Comparison of ENCODE assay signal across 15 cellular contexts in genomic region chr6:154516276-154516675, GRCh38. TPM values are rescaled to one million over a fixed set of nuclear protein-coding genes. Genes with fewer than 3 reads are reported as not detected.
DNase-seq lines count a peak whose midpoint lies in the region; ATAC-seq and TF ChIP-seq lines count a peak whose summit lies in the region.
"Had no signal": no experiment of that assay in that cellular context is flagged by ENCODE, and none has a peak within 500 bp of the region (broad histone marks: within the 10 kb centered on the region; RNA-seq: fewer than 3 reads in every experiment).

No MANE protein-coding gene starts in this region.

- no peak for ATAC-seq in HG02798 (IDR thresholded peaks at IDR 0.05; ENCODE audit: poor library complexity, unreplicated experiment)
- ATAC-seq: left cardiac atrium had no signal

- no peaks in the 10 kb centered on the region for H3K27me3 ChIP-seq in SJCRH30
- no peaks in the 10 kb centered on the region for H3K27me3 ChIP-seq in esophagus muscularis mucosa
- no peaks in the 10 kb centered on the region for H3K27me3 ChIP-seq in neural progenitor cell
- no peaks in the 10 kb centered on the region for H3K27me3 ChIP-seq in tibial nerve

- H3K4me3 Mint-ChIP-seq in neural progenitor cell = no peak overlapping the region
- H3K4me3 Mint-ChIP-seq: naive B cell had no signal

- no peaks in the 10 kb centered on the region for H3K9me3 Mint-ChIP-seq in neural progenitor cell

- H4K20me1 ChIP-seq in neural progenitor cell (ENCODE audit: low read depth) = no peaks in the 10 kb centered on the region

- no peaks in the 10 kb centered on the region for H3K79me2 ChIP-seq in neural progenitor cell (ENCODE audit: low read depth)

- no peaks in the 10 kb centered on the region for H3K36me3 ChIP-seq in SJCRH30
- H3K36me3 ChIP-seq in esophagus muscularis mucosa = no peaks in the 10 kb centered on the region
- no peaks in the 10 kb centered on the region for H3K36me3 ChIP-seq in neural progenitor cell
- H3K36me3 ChIP-seq in tibial nerve = no peaks in the 10 kb centered on the region

- H3K36me3 Mint-ChIP-seq in neural progenitor cell = no peaks in the 10 kb centered on the region

- no peak for TF ChIP-seq EP300 in esophagus muscularis mucosa (IDR thresholded peaks at IDR 0.05)
- TF ChIP-seq EP300 in tibial nerve (IDR thresholded peaks at IDR 0.05) = no peak

- no peaks in the 10 kb centered on the region for H3K27me3 Mint-ChIP-seq in neural progenitor cell (ENCODE audit: insufficient read depth, low read depth)

- TF ChIP-seq POLR2A in esophagus muscularis mucosa (IDR thresholded peaks at IDR 0.05; ENCODE audit: low read depth) (no peak), tibial nerve (IDR thresholded peaks at IDR 0.05) (no peak)

- 81% methylated on average over 5 of the region's 5 CpGs for WGBS in esophagus muscularis mucosa
- 85 to 94% methylated on average over 5 of the region's 5 CpGs for WGBS in tibial nerve, 2 donors

- TF ChIP-seq CTCF in esophagus muscularis mucosa (IDR thresholded peaks at IDR 0.05) (no peak), neural progenitor cell (IDR thresholded peaks at IDR 0.05) (no peak), tibial nerve (IDR thresholded peaks at IDR 0.05) (no peak)

- intact Hi-C loops in esophagus muscularis mucosa (cut with DNase I) = no loop called here

- no peaks in the 10 kb centered on the region for H3K9me3 ChIP-seq in SJCRH30 (replicated peaks)
- no peaks in the 10 kb centered on the region for H3K9me3 ChIP-seq in esophagus muscularis mucosa
- H3K9me3 ChIP-seq in neural progenitor cell (ENCODE audit: low read depth) = no peaks in the 10 kb centered on the region
- no peaks in the 10 kb centered on the region for H3K9me3 ChIP-seq in tibial nerve

- peak overlapping the region; percentile 48 for H3K4me3 ChIP-seq in SJCRH30
- H3K4me3 ChIP-seq in esophagus muscularis mucosa = peak overlapping the region in 3 of 4 donors; percentile 23 to 33 (median 26)
- no peak overlapping the region for H3K4me3 ChIP-seq in neural progenitor cell
- H3K4me3 ChIP-seq in tibial nerve = peak overlapping the region in 2 of 4 donors; percentile 10 to 15

- H3K4me1 ChIP-seq in SJCRH30 (peaks cover 22% of the 10 kb centered on the region), esophagus muscularis mucosa (peaks cover 5 to 16% (median 10%) of the 10 kb centered on the region in 4 donors), neural progenitor cell (peaks cover 22% of the 10 kb centered on the region), tibial nerve (peaks cover 0 to 21% (median 0%) of the 10 kb centered on the region in 4 donors)

- DNase-seq in SJCRH30 = peak in 1 of 2 experiments; percentile 9
- no peak for DNase-seq in esophagus muscularis mucosa (ENCODE audit: extremely low spot score)
- DNase-seq in neural progenitor cell (ENCODE audit: low spot score) = no peak
- no peak for DNase-seq in tibial nerve (ENCODE audit: low spot score in 2 of 2)
- no peak for DNase-seq in NCI-H2196 treated with DMSO at 0.1 percent for 48 hours (lab: John Stamatoyannopoulos, UW; ENCODE audit: unreplicated experiment)
- no peak for DNase-seq in substantia nigra (lab: John Stamatoyannopoulos, UW)
- DNase-seq: DMS79, left cardiac atrium, naive B cell, NCI-H187, NCI-H446, SIG-M5, T1000 had no signal

- H3K9ac ChIP-seq in neural progenitor cell = no peak overlapping the region

- H3K4me1 Mint-ChIP-seq in neural progenitor cell = peaks cover 15% of the 10 kb centered on the region

- H3K27ac ChIP-seq in SJCRH30 = no peak overlapping the region
- H3K27ac ChIP-seq in esophagus muscularis mucosa (replicated peaks in 1 of 4) = peak overlapping the region in 3 of 4 donors; percentile 24 to 44 (median 34)
- no peak overlapping the region for H3K27ac ChIP-seq in neural progenitor cell
- peak overlapping the region in 3 of 4 donors; percentile 41 to 67 (median 63) for H3K27ac ChIP-seq in tibial nerve
- no peak overlapping the region for H3K27ac ChIP-seq in substantia nigra (ENCODE audit: low read depth, low read length, poor library complexity, severe bottlenecking)
- H3K27ac ChIP-seq: C4-2B had no signal

- peak overlapping the region; percentile 12 for H2AFZ ChIP-seq in neural progenitor cell (replicated peaks)

- H3K4me2 ChIP-seq in neural progenitor cell = no peak overlapping the region

- H3K27ac Mint-ChIP-seq in neural progenitor cell = no peak overlapping the region
- H3K27ac Mint-ChIP-seq: naive B cell had no signal

- H3F3A ChIP-seq in neural progenitor cell (ENCODE audit: low read depth) = peaks cover 7% of the 10 kb centered on the region

RNA-seq across cellular contexts. Expression of gene CNKSR3, which starts 5.8 kb away (rescaled TPM):
- total RNA-seq in SJCRH30 (2014; rRNA removed; shearing (Covaris generic)) = 29.6 and 33.8 TPM in 2 replicates
- total RNA-seq in esophagus muscularis mucosa (10 to 100 TPM; 10.4 to 23.9 (median 19.6) TPM), neural progenitor cell (ENCODE audit: low replicate concordance) (8.8 and 9.9 TPM in 2 replicates), tibial nerve (10 to 100 TPM; 11.7 to 22.7 (median 13.7) TPM)

Comparison
In these comparisons a context has a peak if more than half of its experiments do, and no peak if none do; other contexts are left out.
1. H3K27ac ChIP-seq: peak in esophagus muscularis mucosa (3 of 4) and tibial nerve (3 of 4); none in SJCRH30 (single experiment), neural progenitor cell (single experiment) and substantia nigra (single experiment).